ENCODE assay signal across 8 cellular contexts in the genomic region with DNA sequence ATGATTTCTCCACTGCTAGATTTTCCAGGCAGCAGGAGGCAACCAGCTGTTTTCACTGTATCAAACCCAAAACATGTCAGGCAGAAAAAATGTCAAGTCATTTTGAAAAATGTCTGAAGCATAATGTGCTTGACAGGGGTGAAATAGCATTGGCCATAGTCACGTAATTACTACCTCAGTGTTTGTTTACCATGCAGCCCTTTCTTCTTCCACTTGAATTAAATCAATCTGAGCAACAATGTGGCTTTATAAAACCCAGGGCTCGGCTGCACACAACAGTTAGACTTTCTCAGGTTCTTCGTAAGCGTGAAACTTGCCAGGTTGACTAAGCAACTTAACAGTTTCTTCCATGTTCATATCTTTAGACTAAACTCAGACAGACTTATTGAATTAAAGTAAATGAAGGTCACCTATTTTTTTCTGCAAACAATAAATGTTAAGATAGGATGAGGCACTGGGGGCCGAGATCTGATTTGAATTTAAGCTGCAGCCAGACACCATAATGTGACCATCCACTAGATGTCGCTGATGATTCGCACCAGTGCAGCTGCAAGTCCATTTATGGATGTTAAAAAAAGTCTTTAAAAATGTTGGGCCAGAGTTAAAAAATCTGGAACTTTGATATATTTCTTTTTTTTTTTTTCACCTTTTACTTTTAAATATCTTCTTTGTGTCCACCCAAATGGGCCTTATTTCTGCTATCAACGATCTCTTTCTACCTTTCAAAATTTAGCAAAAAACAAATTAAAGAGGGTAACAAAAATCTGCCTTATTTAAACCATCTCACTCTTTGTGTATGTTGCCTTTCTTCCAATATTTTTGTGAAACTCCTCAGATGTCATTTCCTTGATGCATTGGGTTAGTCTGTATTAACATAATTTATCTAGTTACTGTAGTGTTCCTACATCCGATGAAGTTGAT.
A peak's percentile ranks its signal among the peaks of the same experiment; 100 is the strongest.
DNase-seq lines count a peak whose midpoint lies in the region; ATAC-seq and TF ChIP-seq lines count a peak whose summit lies in the region.

No MANE protein-coding gene starts in this region.

- H3K4me1 ChIP-seq in Caco-2 (no peaks in the 10 kb centered on the region), GM23248 (ENCODE audit: insufficient read depth) (0 out of 2 replicates have a peak, but pooled peaks cover 5% of the 10 kb centered on the region)

- ATAC-seq in HG03571 (IDR thresholded peaks at IDR 0.05; ENCODE audit: unreplicated experiment): no peak

- H3K9me3 ChIP-seq in Caco-2: no peaks in the 10 kb centered on the region
- H3K9me3 ChIP-seq in GM23248 (ENCODE audit: low read depth): no peaks in the 10 kb centered on the region

- H3K4me3 Mint-ChIP-seq in Caco-2 (ENCODE audit: unreplicated experiment): no peak overlapping the region

- no peaks in the 10 kb centered on the region for H3K4me1 Mint-ChIP-seq in Caco-2 (ENCODE audit: low read depth, unreplicated experiment)

- no peak overlapping the region for H3K27ac ChIP-seq in GM23248

- H3K27ac Mint-ChIP-seq in Caco-2 (ENCODE audit: unreplicated experiment): no peak overlapping the region

- no peaks in the 10 kb centered on the region for H3K9me3 Mint-ChIP-seq in Caco-2 (ENCODE audit: unreplicated experiment)

- H3K9ac ChIP-seq in GM23248: no peak overlapping the region

- intact Hi-C loops in Caco-2 (cut with micrococcal nuclease; ENCODE audit: unreplicated experiment): loop anchor here (2.0 to 10.0 kb wide), 2 partner anchors 283 to 753 kb away; no protein-coding TSS in a partner anchor

- H3K27me3 ChIP-seq in Caco-2 (replicated peaks; ENCODE audit: control insufficient read depth, insufficient read depth, low read length) (no peaks in the 10 kb centered on the region), GM23248 (replicated peaks; ENCODE audit: insufficient read depth) (no peaks in the 10 kb centered on the region)

- CTCF ChIA-PET in Caco-2 (lab: Charles Lee): interaction anchor here (0.6 to 0.7 kb wide), 5 partner anchors 11 to 585 kb away, joined by 3 to 5 read pairs (median 3); no protein-coding TSS in a partner anchor

- TF ChIP-seq CTCF in Caco-2 (IDR thresholded peaks at IDR 0.05; ENCODE audit: insufficient read depth in 1 of 2, low read depth in 1 of 2, low read length in 1 of 2, severe bottlenecking in 1 of 2, unreplicated experiment in 1 of 2) (peak; percentile 67 to 81), fibroblast of the aortic adventitia (IDR thresholded peaks at IDR 0.05; ENCODE audit: insufficient read depth, low read length) (peak; percentile 85)

- 0 out of 2 replicates have a peak overlapping the region, but pooled peaks have one; percentile 37 for H2AFZ ChIP-seq in GM23248

- no peaks in the 10 kb centered on the region for H3K36me3 Mint-ChIP-seq in Caco-2 (ENCODE audit: insufficient read depth, unreplicated experiment)

- WGBS in GM23248 (ENCODE audit: low coverage in 1 of 2, low lambda C conversion rate in 2 of 2, missing lambda C conversion rate in 2 of 2), 2 experiments: 6 to 11% methylated on average over 9 of the region's 9 CpGs

- in situ Hi-C loops in GM23248 (cut with MboI): loop anchor here (25.0 kb wide), 2 partner anchors 1059 to 1309 kb away; a partner anchor contains a TSS

- H3K4me3 ChIP-seq in Caco-2 (ENCODE audit: low read depth, low read length) (no peak overlapping the region), GM23248 (peak overlapping the region; percentile 47), fibroblast of the aortic adventitia (ENCODE audit: low read depth, low read length) (no peak overlapping the region)

- H4K20me1 ChIP-seq in GM23248 (ENCODE audit: insufficient read depth): no peaks in the 10 kb centered on the region

- BruUV-seq in Caco-2 (replicated peaks; lab: Mats Ljungman, UMichigan): no TSS peak

- peak overlapping the region; percentile 57 for H3K4me2 ChIP-seq in GM23248 (ENCODE audit: unreplicated experiment)

- H3K36me3 ChIP-seq in Caco-2 (ENCODE audit: control insufficient read depth, insufficient read depth, low read length) (no peaks in the 10 kb centered on the region), GM23248 (ENCODE audit: low read depth) (no peaks in the 10 kb centered on the region)

- H3F3A ChIP-seq in GM23248 (ENCODE audit: insufficient read depth): no peaks in the 10 kb centered on the region

- POLR2A ChIA-PET in Caco-2 (lab: Charles Lee): interaction anchor here (0.7 kb wide), 1 partner anchor 273 kb away, joined by 3 read pairs; no protein-coding TSS in a partner anchor

- H3K9me2 ChIP-seq in GM23248 (ENCODE audit: insufficient read depth): no peaks in the 10 kb centered on the region

- peaks cover 7% of the 10 kb centered on the region for H3K27me3 Mint-ChIP-seq in Caco-2 (ENCODE audit: insufficient read depth, unreplicated experiment)

- DNase-seq in Caco-2 (peak; percentile 55 to 66), GM23248 (peak; percentile 75), NCI-H2081 (lab: John Stamatoyannopoulos, UW) (peak; percentile 60 to 89), fibroblast of the aortic adventitia (ENCODE audit: low read depth) (peak; percentile 76), occipital lobe (lab: John Stamatoyannopoulos, UW) (peak; percentile 13), HuH-7.5 (ENCODE audit: low spot score) (no peak)
- DNase-seq in activated CD4-positive, alpha-beta T cell treated with anti-CD3 and anti-CD28 coated beads for 48 hours: peak; percentile 60

- no peaks in the 10 kb centered on the region for H3K79me2 ChIP-seq in GM23248 (ENCODE audit: insufficient read depth)
